17 cellular contexts compared by ENCODE assay signal in genomic region chr7:66735850-66736249, GRCh38. TPM values are rescaled to one million over a fixed set of nuclear protein-coding genes. Genes with fewer than 3 reads are reported as not detected.
A peak's percentile ranks its signal among the peaks of the same experiment; 100 is the strongest.
DNase-seq lines count a peak whose midpoint lies in the region; ATAC-seq and TF ChIP-seq lines count a peak whose summit lies in the region.
"Had no signal": no experiment of that assay in that cellular context is flagged by ENCODE, and none has a peak within 500 bp of the region (broad histone marks: within the 10 kb centered on the region; RNA-seq: fewer than 3 reads in every experiment).

No MANE protein-coding gene starts in this region.

- CTCF ChIA-PET in CD4-positive, alpha-beta T cell (lab: Charles Lee) = no interaction called here

- no peaks in the 10 kb centered on the region for H3K27me3 Mint-ChIP-seq in CD4-positive, alpha-beta T cell
- H3K27me3 Mint-ChIP-seq in endothelial cell (ENCODE audit: unreplicated experiment) = peaks cover 7% of the 10 kb centered on the region
- H3K27me3 Mint-ChIP-seq in progenitor cell of endocrine pancreas = no peaks in the 10 kb centered on the region

- no peak for ATAC-seq in CD4-positive, alpha-beta T cell (ENCODE audit: poor library complexity)
- ATAC-seq: Panc1 had no signal

- H3K27ac Mint-ChIP-seq in CD4-positive, alpha-beta T cell = peak overlapping the region; percentile 66
- H3K27ac Mint-ChIP-seq in endothelial cell (ENCODE audit: unreplicated experiment) = no peak overlapping the region
- H3K27ac Mint-ChIP-seq in progenitor cell of endocrine pancreas = peak overlapping the region; percentile 38

- no peak for TF ChIP-seq CTCF in CD4-positive, alpha-beta T cell (IDR thresholded peaks at IDR 0.05)
- TF ChIP-seq CTCF in DOHH2 (IDR thresholded peaks at IDR 0.05; ENCODE audit: low read depth, low read length, poor library complexity, severe bottlenecking) (no peak), endothelial cell (IDR thresholded peaks at IDR 0.05; ENCODE audit: unreplicated experiment) (no peak), progenitor cell of endocrine pancreas (IDR thresholded peaks at IDR 0.05; ENCODE audit: unreplicated experiment) (no peak)

- no peak overlapping the region for H3K4me2 ChIP-seq in DOHH2 (ENCODE audit: low read length)

- H3K9me3 Mint-ChIP-seq in CD4-positive, alpha-beta T cell = peaks cover 6% of the 10 kb centered on the region
- H3K9me3 Mint-ChIP-seq in endothelial cell (ENCODE audit: unreplicated experiment) (peaks cover 6% of the 10 kb centered on the region), progenitor cell of endocrine pancreas (ENCODE audit: low read depth) (peaks cover 12% of the 10 kb centered on the region)

- no peak overlapping the region for H3K4me3 Mint-ChIP-seq in CD4-positive, alpha-beta T cell
- peak overlapping the region; percentile 76 for H3K4me3 Mint-ChIP-seq in endothelial cell (ENCODE audit: unreplicated experiment)
- no peak overlapping the region for H3K4me3 Mint-ChIP-seq in progenitor cell of endocrine pancreas (ENCODE audit: low read depth)

- peaks cover 15% of the 10 kb centered on the region for H3F3A ChIP-seq in DOHH2 (ENCODE audit: control insufficient read depth, insufficient read depth)

- H3K4me3 ChIP-seq in DOHH2 (ENCODE audit: low read length) = no peak overlapping the region

- POLR2A ChIA-PET in CD4-positive, alpha-beta T cell (lab: Charles Lee) = no interaction called here

- no peaks in the 10 kb centered on the region for H4K20me1 ChIP-seq in DOHH2 (ENCODE audit: control insufficient read depth, insufficient read depth, low read depth, low read length)

- H3K36me3 ChIP-seq in DOHH2 (ENCODE audit: control insufficient read depth, low read length) = peaks cover 28% of the 10 kb centered on the region
- H3K36me3 ChIP-seq: BE2C had no signal

- no peaks in the 10 kb centered on the region for H3K9me2 ChIP-seq in DOHH2 (replicated peaks; ENCODE audit: control insufficient read depth, low read length)

- H3K4me1 ChIP-seq in DOHH2 (ENCODE audit: control insufficient read depth, low read length) = peaks cover 46% of the 10 kb centered on the region
- H3K4me1 ChIP-seq: BE2C had no signal

- H3K27me3 ChIP-seq in CD4-positive, alpha-beta T cell (ENCODE audit: control insufficient read depth, insufficient read depth, low read length) = no peaks in the 10 kb centered on the region
- no peaks in the 10 kb centered on the region for H3K27me3 ChIP-seq in DOHH2 (ENCODE audit: control insufficient read depth, low read length)
- H3K27me3 ChIP-seq: BE2C had no signal

- peaks cover 6% of the 10 kb centered on the region for H3K9me3 ChIP-seq in CD4-positive, alpha-beta T cell (ENCODE audit: control insufficient read depth, low read length)
- peaks cover 14% of the 10 kb centered on the region for H3K9me3 ChIP-seq in DOHH2 (ENCODE audit: control insufficient read depth, insufficient read depth, low read length)
- H3K9me3 ChIP-seq: BE2C had no signal

- H3K79me2 ChIP-seq in DOHH2 (ENCODE audit: control insufficient read depth, low read length) = peaks cover 31% of the 10 kb centered on the region

- H3K27ac ChIP-seq in CD4-positive, alpha-beta T cell (ENCODE audit: low read depth, low read length) = no peak overlapping the region
- 0 out of 2 replicates have a peak overlapping the region, but pooled peaks have one; percentile 77 for H3K27ac ChIP-seq in DOHH2 (ENCODE audit: low read depth, low read length)

- H3K36me3 Mint-ChIP-seq in CD4-positive, alpha-beta T cell (ENCODE audit: low read depth) = peaks cover 24% of the 10 kb centered on the region
- peaks cover 16% of the 10 kb centered on the region for H3K36me3 Mint-ChIP-seq in endothelial cell (ENCODE audit: low read depth, unreplicated experiment)
- peaks cover 22% of the 10 kb centered on the region for H3K36me3 Mint-ChIP-seq in progenitor cell of endocrine pancreas (ENCODE audit: insufficient read depth)

- intact Hi-C loops in CD4-positive, alpha-beta T cell (cut with DNase I, micrococcal nuclease) = loop anchor here in 1 of 2 experiments (2.0 to 5.0 kb wide), 2 partner anchors 55 to 144 kb away; no protein-coding TSS in a partner anchor

- peaks cover 38% of the 10 kb centered on the region for H3K4me1 Mint-ChIP-seq in CD4-positive, alpha-beta T cell (ENCODE audit: low read depth)
- H3K4me1 Mint-ChIP-seq in endothelial cell (ENCODE audit: unreplicated experiment) (no peaks in the 10 kb centered on the region), progenitor cell of endocrine pancreas (ENCODE audit: low read depth) (peaks cover 3% of the 10 kb centered on the region)

- no peak for DNase-seq in CD4-positive, alpha-beta T cell
- DNase-seq in endothelial cell (ENCODE audit: low spot score) = no peak
- no peak for DNase-seq in progenitor cell of endocrine pancreas (ENCODE audit: low spot score, unreplicated experiment)
- DNase-seq in middle frontal gyrus (ENCODE audit: extremely low spot score, low spot score) = no peak
- DNase-seq in GDM1 (lab: John Stamatoyannopoulos, UW) = no peak
- DNase-seq in iPS-NIHi7 (ENCODE audit: extremely low spot score) = no peak
- DNase-seq: BE2C, DMS 273 treated with DMSO at 0.1 percent for 48 hours, GOT3, KG1, NCI-H1048, NCI-H1436 treated with DMSO at 0.1 percent for 48 hours, NCI-H2081 treated with DMSO at 0.1 percent for 48 hours, NCI-H510A treated with DMSO at 0.1 percent for 48 hours, NCI-H82 had no signal

RNA-seq across cellular contexts. Expression of gene RABGEF1, which starts 4.7 kb away (rescaled TPM):
- total RNA-seq in CD4-positive, alpha-beta T cell = 10 to 100 TPM; 18.9 to 20.1 TPM
- total RNA-seq in endothelial cell (ENCODE audit: unreplicated experiment) = 19.2 TPM
- total RNA-seq in progenitor cell of endocrine pancreas = 18.6 and 19.4 TPM in 2 replicates
